19 cellular contexts compared by ENCODE assay signal in genomic region chr9:95808001-95808400, GRCh38.
DNase-seq lines count a peak whose midpoint lies in the region; ATAC-seq, FAIRE-seq and TF ChIP-seq lines count a peak whose summit lies in the region.
"Had no signal": no experiment of that assay in that cellular context is flagged by ENCODE, and none has a peak within 500 bp of the region (broad histone marks: within the 10 kb centered on the region; RNA-seq: fewer than 3 reads in every experiment).

No MANE protein-coding gene starts in this region.

- no peak overlapping the region for H3K27ac ChIP-seq in endothelial cell of umbilical vein (ENCODE audit: insufficient read depth, low read depth, low read length)
- H3K27ac ChIP-seq: left lung had no signal

- peaks cover 23 to 26% of the 10 kb centered on the region in 2 donors for H3K4me1 Mint-ChIP-seq in stimulated activated naive B cell treated with anti-CD40 and anti-IgM and Interleukin-4, amounts not matched to agents 10 μg/mL and 1 μg/mL and 100 μg/mL, for 72 hours
- H3K4me1 Mint-ChIP-seq: natural killer cell had no signal

- dilution Hi-C loops in endothelial cell of umbilical vein (cut with MboI; ENCODE audit: extremely low pct_ligation_motif_present, low sequenced_read_pairs) = no loop called here

- H3K9me3 Mint-ChIP-seq in stimulated activated naive B cell treated with anti-CD40 and anti-IgM and Interleukin-4, amounts not matched to agents 10 μg/mL and 1 μg/mL and 100 μg/mL, for 72 hours = peaks cover 0 to 5% of the 10 kb centered on the region in 2 donors
- H3K9me3 Mint-ChIP-seq: activated T-cell treated with anti-CD3 and anti-CD28 coated beads, Interleukin-2, amount 50 U/mL, for 4 hours; natural killer cell had no signal

- intact Hi-C loops in endothelial cell of umbilical vein (cut with micrococcal nuclease) = loop anchor here (5.0 kb wide), 1 partner anchor 66 kb away; no protein-coding TSS in a partner anchor

- BruUV-seq in endothelial cell of umbilical vein (replicated peaks; lab: Mats Ljungman, UMichigan) = no TSS peak

- FAIRE-seq in endothelial cell of umbilical vein (lab: Jason Lieb, UNC) = no peak
- no peak for FAIRE-seq in GM12891 (lab: Jason Lieb, UNC)
- FAIRE-seq: K562 had no signal

- no peak for TF ChIP-seq CTCF in endothelial cell of umbilical vein (IDR thresholded peaks at IDR 0.05; ENCODE audit: extremely low read depth in 1 of 2, insufficient read depth in 1 of 2, low read depth in 1 of 2, low read length in 2 of 2)

- peaks cover 0 to 7% of the 10 kb centered on the region in 2 donors for H3K27me3 Mint-ChIP-seq in stimulated activated naive B cell treated with anti-CD40 and anti-IgM and Interleukin-4, amounts not matched to agents 10 μg/mL and 1 μg/mL and 100 μg/mL, for 72 hours

- no peaks in the 10 kb centered on the region for H3K79me2 ChIP-seq in endothelial cell of umbilical vein (ENCODE audit: control insufficient read depth, insufficient read depth, low read length)

- POLR2A ChIA-PET in endothelial cell of umbilical vein (lab: Charles Lee) = no interaction called here

- H3K4me3 ChIP-seq in endothelial cell of umbilical vein (replicated peaks in 1 of 3; ENCODE audit: insufficient read depth in 1 of 3, low read depth in 1 of 3, low read length in 3 of 3) = no peak overlapping the region
- H3K4me3 ChIP-seq: heart right ventricle, K562, left lung had no signal

- H3K9me1 ChIP-seq in endothelial cell of umbilical vein (replicated peaks; ENCODE audit: control insufficient read depth, extremely low read depth, insufficient read depth, low read length) = no peaks in the 10 kb centered on the region

- peak overlapping the region; percentile 7 for H3K27ac Mint-ChIP-seq in stimulated activated naive B cell treated with anti-CD40 and anti-IgM and Interleukin-4, amounts not matched to agents 10 μg/mL and 1 μg/mL and 100 μg/mL, for 72 hours
- H3K27ac Mint-ChIP-seq: activated CD4-positive, alpha-beta T cell treated with anti-CD3 and anti-CD28 coated beads for 36 hours; natural killer cell had no signal

- H3K4me1 ChIP-seq in endothelial cell of umbilical vein (ENCODE audit: control insufficient read depth, extremely low read depth, insufficient read depth, low read length) = peaks cover 5% of the 10 kb centered on the region

- peak; percentile 10 for ATAC-seq in GM18502 (IDR thresholded peaks at IDR 0.05; ENCODE audit: poor library complexity, unreplicated experiment)
- ATAC-seq in stimulated activated naive B cell treated with anti-CD40 and anti-IgM and Interleukin-4, amounts not matched to agents 10 μg/mL and 1 μg/mL and 100 μg/mL, for 72 hours (replicated peaks) = peak; percentile 26 to 46
- ATAC-seq in HG03095 (IDR thresholded peaks at IDR 0.05; ENCODE audit: unreplicated experiment) = no peak
- ATAC-seq in GM21390 (IDR thresholded peaks at IDR 0.05; ENCODE audit: unreplicated experiment) = no peak
- ATAC-seq: activated CD4-positive, alpha-beta T cell treated with anti-CD3 and anti-CD28 coated beads for 36 hours; activated T-cell treated with anti-CD3 and anti-CD28 coated beads, Interleukin-2, amount 50 U/mL, for 4 hours; K562; left lung; natural killer cell had no signal

- H3K9me3 ChIP-seq in endothelial cell of umbilical vein (replicated peaks; ENCODE audit: control insufficient read depth, insufficient read depth, low read length) = no peaks in the 10 kb centered on the region
- H3K9me3 ChIP-seq: heart right ventricle, left lung had no signal

- TF ChIP-seq POLR2A in endothelial cell of umbilical vein (IDR thresholded peaks at IDR 0.05; ENCODE audit: low read depth, low read length) (no peak), GM12891 (IDR thresholded peaks at IDR 0.05; ENCODE audit: low read depth, low read length) (no peak)

- H3K4me3 Mint-ChIP-seq in stimulated activated naive B cell treated with anti-CD40 and anti-IgM and Interleukin-4, amounts not matched to agents 10 μg/mL and 1 μg/mL and 100 μg/mL, for 72 hours = peak overlapping the region in 1 of 2 donors; percentile 46
- H3K4me3 Mint-ChIP-seq: activated CD4-positive, alpha-beta T cell treated with anti-CD3 and anti-CD28 coated beads for 36 hours; activated T-cell treated with anti-CD3 and anti-CD28 coated beads, Interleukin-2, amount 50 U/mL, for 4 hours; natural killer cell had no signal

- no peaks in the 10 kb centered on the region for H4K20me1 ChIP-seq in endothelial cell of umbilical vein (replicated peaks; ENCODE audit: control insufficient read depth, extremely low read depth, insufficient read depth, low read length)

- H3K4me2 ChIP-seq in endothelial cell of umbilical vein (ENCODE audit: insufficient read depth, low read length) = no peak overlapping the region

- peaks cover 3 to 4% of the 10 kb centered on the region in 2 donors for H3K36me3 Mint-ChIP-seq in stimulated activated naive B cell treated with anti-CD40 and anti-IgM and Interleukin-4, amounts not matched to agents 10 μg/mL and 1 μg/mL and 100 μg/mL, for 72 hours
- H3K36me3 Mint-ChIP-seq: natural killer cell had no signal

- CTCF ChIA-PET in endothelial cell of umbilical vein (lab: Charles Lee) = interaction anchor here (1.0 kb wide), 1 partner anchor 44 kb away, joined by 3 read pairs; no protein-coding TSS in a partner anchor

- H2AFZ ChIP-seq in endothelial cell of umbilical vein (ENCODE audit: low read depth, low read length) = no peak overlapping the region

- no peaks in the 10 kb centered on the region for H3K36me3 ChIP-seq in endothelial cell of umbilical vein (ENCODE audit: control insufficient read depth in 2 of 2, extremely low read depth in 1 of 2, insufficient read depth in 2 of 2, low read length in 2 of 2)
- H3K36me3 ChIP-seq: left lung had no signal

- DNase-seq in NCI-H226 (peak; percentile 41), endothelial cell of umbilical vein (ENCODE audit: low read depth, low spot score) (peak; percentile 49), GM12891 (ENCODE audit: insufficient read length, low spot score) (no peak)
- DNase-seq in stimulated activated naive B cell treated with anti-CD40 and anti-IgM and Interleukin-4, amounts not matched to agents 10 μg/mL and 1 μg/mL and 100 μg/mL, for 72 hours = no peak
- DNase-seq: activated CD4-positive, alpha-beta T cell treated with anti-CD3 and anti-CD28 coated beads for 36 hours; activated T-cell treated with anti-CD3 and anti-CD28 coated beads, Interleukin-2, amount 50 U/mL, for 4 hours; anterior cingulate cortex; effector CD8-positive, alpha-beta T cell; heart right ventricle; left lung; natural killer cell; NCI-H1436 treated with DMSO at 0.1 percent for 48 hours; retina; substantia nigra; T-helper 1 cell had no signal

- H3K9ac ChIP-seq in endothelial cell of umbilical vein (replicated peaks; ENCODE audit: extremely low read depth, insufficient read depth, low read length) = no peak overlapping the region

- no peaks in the 10 kb centered on the region for H3K27me3 ChIP-seq in endothelial cell of umbilical vein (ENCODE audit: control insufficient read depth in 2 of 2, insufficient read depth in 2 of 2, low read length in 2 of 2)
- H3K27me3 ChIP-seq: heart right ventricle, left lung had no signal

TF ChIP-seq in endothelial cell of umbilical vein, 7 proteins besides CTCF, POLR2A, EP300 and RAD21:
- TF ChIP-seq MYC (IDR thresholded peaks at IDR 0.05; ENCODE audit: low read depth, low read length) (no peak), GATA2 (IDR thresholded peaks at IDR 0.05; ENCODE audit: insufficient read depth, insufficient read length, low read depth, low read length) (no peak), POLR2AphosphoS5 (IDR thresholded peaks at IDR 0.05; ENCODE audit: insufficient read depth, low read depth, low read length) (no peak), JUN (IDR thresholded peaks at IDR 0.05; ENCODE audit: borderline replicate concordance, insufficient read depth, insufficient read length, low read depth) (no peak), EZH2 (IDR thresholded peaks at IDR 0.05; ENCODE audit: borderline replicate concordance, low read depth, low read length, severe bottlenecking) (no peak), MAX (IDR thresholded peaks at IDR 0.05; ENCODE audit: insufficient read depth, insufficient read length) (no peak), FOS (IDR thresholded peaks at IDR 0.05; ENCODE audit: borderline replicate concordance, insufficient read depth, low read length) (no peak)

TF ChIP-seq in GM12891, 5 proteins besides CTCF, POLR2A, EP300 and RAD21:
- TF ChIP-seq POU2F2 (IDR thresholded peaks at IDR 0.05; ENCODE audit: low read depth, low read length) (no peak), TAF1 (IDR thresholded peaks at IDR 0.05; ENCODE audit: low read depth, low read length) (no peak), POLR2AphosphoS5 (IDR thresholded peaks at IDR 0.05; ENCODE audit: low read depth, low read length) (no peak), PAX5 (IDR thresholded peaks at IDR 0.05; ENCODE audit: insufficient read depth, low read length, severe bottlenecking) (no peak), SPI1 (IDR thresholded peaks at IDR 0.05; ENCODE audit: low read depth, low read length) (no peak)

Comparison
In these comparisons a context has a peak if more than half of its experiments do, and no peak if none do; other contexts are left out.
1. ATAC-seq: peak in GM18502 (single experiment) and stimulated activated naive B cell treated with anti-CD40 and anti-IgM and Interleukin-4, amounts not matched to agents 10 μg/mL and 1 μg/mL and 100 μg/mL, for 72 hours (2 of 2); none in HG03095 (single experiment) and GM21390 (single experiment).
2. DNase-seq: peak in NCI-H226 (single experiment) and endothelial cell of umbilical vein (single experiment); none in stimulated activated naive B cell treated with anti-CD40 and anti-IgM and Interleukin-4, amounts not matched to agents 10 μg/mL and 1 μg/mL and 100 μg/mL, for 72 hours (single experiment) and GM12891 (single experiment).